ENCODE assay signal across 1 cellular context in the genomic region with DNA sequence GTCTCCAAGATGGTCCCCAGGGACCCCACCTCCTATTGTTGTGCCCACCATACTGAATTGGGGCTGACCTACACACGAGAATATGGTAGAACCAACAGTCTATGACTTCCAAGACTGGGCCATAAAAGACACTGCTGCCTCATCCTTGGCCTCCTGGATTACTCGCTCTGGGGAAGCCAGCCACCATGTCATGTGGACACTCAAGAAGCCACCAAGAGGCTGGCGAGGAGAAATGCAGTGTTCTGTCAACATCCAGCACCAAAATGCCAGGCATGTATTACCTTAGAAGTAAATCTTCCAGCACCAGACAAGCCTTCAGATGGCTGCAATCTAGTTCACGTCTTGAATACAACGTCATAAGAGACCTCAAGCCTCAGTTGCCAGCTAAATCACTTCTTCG.
TF ChIP-seq lines count a peak whose summit lies in the region.

No MANE protein-coding gene starts in this region.

TF ChIP-seq in IMR-90, 13 proteins besides CTCF, POLR2A, EP300 and RAD21:
- TF ChIP-seq MAZ (IDR thresholded peaks at IDR 0.05; ENCODE audit: borderline replicate concordance, low read depth, low read length), result no peak
- no peak for TF ChIP-seq FOS (IDR thresholded peaks at IDR 0.05; ENCODE audit: low read depth, low read length)
